In the genomic region with DNA sequence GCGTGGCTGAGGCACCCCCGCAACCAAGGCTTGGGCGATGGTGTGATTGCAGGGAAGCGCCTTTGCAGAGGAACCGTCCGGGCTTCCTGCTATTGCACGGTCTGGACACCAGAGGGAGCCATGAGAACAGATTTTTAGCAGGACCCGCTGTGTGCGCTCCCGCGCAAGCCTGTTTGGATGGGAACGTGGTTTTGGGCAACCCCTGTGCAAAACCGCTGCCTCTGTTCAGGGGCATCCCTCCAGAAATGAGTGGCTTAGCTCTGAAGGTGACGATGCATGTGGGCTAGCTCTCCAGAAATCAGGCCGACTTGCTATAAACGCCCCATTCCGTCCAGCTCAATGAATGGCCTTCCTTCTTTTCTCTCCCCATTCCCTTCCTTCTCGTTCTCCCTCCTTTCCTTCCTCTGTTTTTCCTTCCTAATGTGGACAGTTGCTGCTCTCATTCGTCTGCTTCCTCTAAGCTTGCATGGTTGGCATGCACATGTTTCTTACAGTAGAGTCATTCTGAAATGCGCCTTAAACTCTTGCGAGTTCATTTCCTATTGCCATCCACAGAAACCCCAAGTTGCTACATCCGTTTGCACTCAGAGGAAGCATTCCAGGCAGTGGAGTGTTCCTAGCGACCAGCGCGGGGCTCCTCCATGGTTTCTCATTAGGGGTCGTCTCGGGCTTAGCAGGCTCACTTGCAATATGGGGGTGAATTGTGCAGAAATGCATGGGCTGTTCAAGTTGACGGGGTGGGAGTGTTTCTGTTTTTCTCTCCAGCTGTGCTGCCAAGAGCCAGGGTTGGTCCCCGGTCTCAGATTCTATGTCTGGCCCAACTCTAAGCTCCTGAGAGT, we compare ENCODE assay signal across 8 cellular contexts.
DNase-seq lines count a peak whose midpoint lies in the region; ATAC-seq, FAIRE-seq and TF ChIP-seq lines count a peak whose summit lies in the region.

No MANE protein-coding gene starts in this region.

- H3K27me3 ChIP-seq in endothelial cell of umbilical vein (ENCODE audit: control insufficient read depth in 2 of 2, insufficient read depth in 2 of 2, low read length in 2 of 2), result no peaks in the 10 kb centered on the region

- peak; percentile 71 for ATAC-seq in HG03039 (IDR thresholded peaks at IDR 0.05; ENCODE audit: unreplicated experiment)
- ATAC-seq in mucosa of descending colon, result peak; percentile 83

- H3K36me3 ChIP-seq in endothelial cell of umbilical vein (ENCODE audit: control insufficient read depth in 2 of 2, extremely low read depth in 1 of 2, insufficient read depth in 2 of 2, low read length in 2 of 2) (no peaks in the 10 kb centered on the region), mucosa of descending colon (ENCODE audit: low read depth) (no peaks in the 10 kb centered on the region)

- dilution Hi-C loops in endothelial cell of umbilical vein (cut with MboI; ENCODE audit: extremely low pct_ligation_motif_present, low sequenced_read_pairs), result no loop called here

- H3K9ac ChIP-seq in endothelial cell of umbilical vein (replicated peaks; ENCODE audit: extremely low read depth, insufficient read depth, low read length), result no peak overlapping the region

- TF ChIP-seq CTCF in endothelial cell of umbilical vein (IDR thresholded peaks at IDR 0.05; ENCODE audit: extremely low read depth in 1 of 2, insufficient read depth in 1 of 2, low read depth in 1 of 2, low read length in 2 of 2), result peak; percentile 63 to 84
- peak; percentile 88 for TF ChIP-seq CTCF in mucosa of descending colon (IDR thresholded peaks at IDR 0.05)

- H3K27ac ChIP-seq in endothelial cell of umbilical vein (ENCODE audit: insufficient read depth, low read depth, low read length), result no peak overlapping the region

- CTCF ChIA-PET in endothelial cell of umbilical vein (lab: Charles Lee), result interaction anchor here (0.7 to 2.0 kb wide), 3 partner anchors 904 to 1665 kb away, joined by 3 to 28 read pairs (median 3); no protein-coding TSS in a partner anchor

- intact Hi-C loops in endothelial cell of umbilical vein (cut with micrococcal nuclease) (loop anchor here (1.0 kb wide), 1 partner anchor 904 kb away; no protein-coding TSS in a partner anchor), mucosa of descending colon (cut with DNase I, micrococcal nuclease) (no loop called here)

- POLR2A ChIA-PET in endothelial cell of umbilical vein (lab: Charles Lee), result no interaction called here

- no peak for TF ChIP-seq POLR2A in endothelial cell of umbilical vein (IDR thresholded peaks at IDR 0.05; ENCODE audit: low read depth, low read length)

- BruUV-seq in endothelial cell of umbilical vein (replicated peaks; lab: Mats Ljungman, UMichigan), result no TSS peak

- H3K4me3 ChIP-seq in endothelial cell of umbilical vein (replicated peaks in 1 of 3; ENCODE audit: insufficient read depth in 1 of 3, low read depth in 1 of 3, low read length in 3 of 3), result no peak overlapping the region
- no peak overlapping the region for H3K4me3 ChIP-seq in mucosa of descending colon

- DNase-seq in DMS79 treated with DMSO at 0.1 percent for 48 hours (lab: John Stamatoyannopoulos, UW) (peak; percentile 61), DMS79 (lab: John Stamatoyannopoulos, UW) (no peak), NCI-H748 (lab: John Stamatoyannopoulos, UW; ENCODE audit: unreplicated experiment) (peak; percentile 72), endothelial cell of umbilical vein (ENCODE audit: low read depth, low spot score) (peak; percentile 24), mucosa of descending colon (peak in 2 of 3 donors; percentile 65 to 72)
- DNase-seq in activated CD8-positive, alpha-beta memory T cell treated with anti-CD3 and anti-CD28 coated beads for 4 hours (ENCODE audit: low read depth in 2 of 2), result peak; percentile 3 to 20
- DNase-seq in stimulated activated CD8-positive, alpha-beta memory T cell treated with anti-CD3 and anti-CD28 coated beads, Interleukin-2, amount 100 ng/mL, for 1 hour (ENCODE audit: low read depth in 2 of 2), result peak; percentile 15 to 22

- no peaks in the 10 kb centered on the region for H3K4me1 ChIP-seq in endothelial cell of umbilical vein (ENCODE audit: control insufficient read depth, extremely low read depth, insufficient read depth, low read length)
- H3K4me1 ChIP-seq in mucosa of descending colon (ENCODE audit: low read depth), result no peaks in the 10 kb centered on the region

- FAIRE-seq in endothelial cell of umbilical vein (lab: Jason Lieb, UNC), result peak; percentile 72

- no peaks in the 10 kb centered on the region for H4K20me1 ChIP-seq in endothelial cell of umbilical vein (replicated peaks; ENCODE audit: control insufficient read depth, extremely low read depth, insufficient read depth, low read length)

- H3K9me1 ChIP-seq in endothelial cell of umbilical vein (replicated peaks; ENCODE audit: control insufficient read depth, extremely low read depth, insufficient read depth, low read length), result no peaks in the 10 kb centered on the region

- H3K4me2 ChIP-seq in endothelial cell of umbilical vein (ENCODE audit: insufficient read depth, low read length), result no peak overlapping the region

- no peaks in the 10 kb centered on the region for H3K9me3 ChIP-seq in endothelial cell of umbilical vein (replicated peaks; ENCODE audit: control insufficient read depth, insufficient read depth, low read length)
- H3K9me3 ChIP-seq in mucosa of descending colon, result no peaks in the 10 kb centered on the region

- no peaks in the 10 kb centered on the region for H3K79me2 ChIP-seq in endothelial cell of umbilical vein (ENCODE audit: control insufficient read depth, insufficient read depth, low read length)

- H2AFZ ChIP-seq in endothelial cell of umbilical vein (ENCODE audit: low read depth, low read length), result peak overlapping the region; percentile 34

TF ChIP-seq in endothelial cell of umbilical vein, 7 proteins besides CTCF, POLR2A, EP300 and RAD21:
- TF ChIP-seq, protein P1, sequence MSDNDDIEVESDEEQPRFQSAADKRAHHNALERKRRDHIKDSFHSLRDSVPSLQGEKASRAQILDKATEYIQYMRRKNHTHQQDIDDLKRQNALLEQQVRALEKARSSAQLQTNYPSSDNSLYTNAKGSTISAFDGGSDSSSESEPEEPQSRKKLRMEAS (IDR thresholded peaks at IDR 0.05; ENCODE audit: insufficient read depth, insufficient read length), result no peak
- TF ChIP-seq GATA2 (IDR thresholded peaks at IDR 0.05; ENCODE audit: insufficient read depth, insufficient read length, low read depth, low read length) (no peak), EZH2 (IDR thresholded peaks at IDR 0.05; ENCODE audit: borderline replicate concordance, low read depth, low read length, severe bottlenecking) (no peak), FOS (IDR thresholded peaks at IDR 0.05; ENCODE audit: borderline replicate concordance, insufficient read depth, low read length) (no peak), MYC (IDR thresholded peaks at IDR 0.05; ENCODE audit: low read depth, low read length) (no peak), POLR2AphosphoS5 (IDR thresholded peaks at IDR 0.05; ENCODE audit: insufficient read depth, low read depth, low read length) (no peak), JUN (IDR thresholded peaks at IDR 0.05; ENCODE audit: borderline replicate concordance, insufficient read depth, insufficient read length, low read depth) (no peak)
TF ChIP-seq in endothelial cell of umbilical vein: peak in this region for 0.
